8 cellular contexts compared by ENCODE assay signal in the genomic region with DNA sequence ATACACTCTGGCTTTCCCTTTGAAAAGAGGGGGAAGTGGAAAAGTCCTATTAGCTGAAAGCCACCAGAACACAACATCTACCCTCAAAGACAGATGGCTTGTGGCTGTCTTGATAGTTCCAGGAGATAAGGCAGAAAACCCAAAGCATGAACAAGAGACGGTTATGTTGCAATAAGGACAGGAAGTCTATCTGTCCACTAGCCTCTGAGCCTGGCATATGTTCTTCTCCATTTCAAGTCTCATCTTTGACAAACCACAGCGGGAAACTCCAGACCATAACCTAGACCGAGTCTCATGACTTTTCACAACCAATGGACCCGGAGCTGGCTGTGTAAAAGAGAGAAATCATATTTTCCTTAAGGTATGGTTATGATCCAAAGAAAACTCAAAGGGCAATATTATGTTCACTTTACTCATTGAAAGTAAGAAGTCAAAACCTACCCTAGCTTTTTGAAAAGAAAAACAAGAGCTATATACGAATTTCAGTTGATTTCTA. TPM values are rescaled to one million over a fixed set of nuclear protein-coding genes. Genes with fewer than 3 reads are reported as not detected.
DNase-seq lines count a peak whose midpoint lies in the region; ATAC-seq and TF ChIP-seq lines count a peak whose summit lies in the region.

No MANE protein-coding gene starts in this region.

- peak in 1 of 4 donors; percentile 25 for TF ChIP-seq EP300 in sigmoid colon (IDR thresholded peaks at IDR 0.05)

- intact Hi-C loops in dendritic cell treated with granulocyte-macrophage colony-stimulating factor and Interleukin-4, amounts not matched to agents 40 ng/mL and 50 ng/mL, for 4 days (cut with micrococcal nuclease): loop anchor here (2.0 kb wide), 1 partner anchor 69 kb away; no protein-coding TSS in a partner anchor
- intact Hi-C loops in sigmoid colon (cut with DNase I): loop anchor here (2.0 to 10.0 kb wide), 6 partner anchors 33 to 1377 kb away; a partner anchor contains a TSS

- H3K4me1 Mint-ChIP-seq in CD4-positive, CD25-positive, alpha-beta regulatory T cell: peaks cover 33 to 70% (median 59%) of the 10 kb centered on the region in 4 donors
- peaks cover 74% of the 10 kb centered on the region for H3K4me1 Mint-ChIP-seq in dendritic cell treated with granulocyte-macrophage colony-stimulating factor and Interleukin-4, amounts not matched to agents 40 ng/mL and 50 ng/mL, for 4 days (ENCODE audit: low read depth)
- H3K4me1 Mint-ChIP-seq in WTC11: peaks cover 12% of the 10 kb centered on the region

- no peaks in the 10 kb centered on the region for H3K27me3 ChIP-seq in CD4-positive, CD25-positive, alpha-beta regulatory T cell (ENCODE audit: control insufficient read depth, insufficient read depth, low read length)
- H3K27me3 ChIP-seq in sigmoid colon: no peaks in the 10 kb centered on the region

- POLR2A ChIA-PET in WTC11 (lab: Charles Lee): interaction anchor here (0.6 kb wide), 1 partner anchor 288 kb away, joined by 3 read pairs; no protein-coding TSS in a partner anchor

- peaks cover 33% of the 10 kb centered on the region for H3K36me3 ChIP-seq in CD4-positive, CD25-positive, alpha-beta regulatory T cell (ENCODE audit: control insufficient read depth, insufficient read depth, low read length)
- H3K36me3 ChIP-seq in sigmoid colon: peaks cover 0 to 9% (median 4%) of the 10 kb centered on the region in 4 donors

- H3K27me3 Mint-ChIP-seq in CD4-positive, CD25-positive, alpha-beta regulatory T cell: no peaks in the 10 kb centered on the region
- H3K27me3 Mint-ChIP-seq in dendritic cell treated with granulocyte-macrophage colony-stimulating factor and Interleukin-4, amounts not matched to agents 40 ng/mL and 50 ng/mL, for 4 days: no peaks in the 10 kb centered on the region
- peaks cover 6% of the 10 kb centered on the region for H3K27me3 Mint-ChIP-seq in WTC11 (ENCODE audit: low read depth)

- H3K27ac Mint-ChIP-seq in CD4-positive, CD25-positive, alpha-beta regulatory T cell: peak overlapping the region; percentile 95
- peak overlapping the region; percentile 80 for H3K27ac Mint-ChIP-seq in dendritic cell treated with granulocyte-macrophage colony-stimulating factor and Interleukin-4, amounts not matched to agents 40 ng/mL and 50 ng/mL, for 4 days
- no peak overlapping the region for H3K27ac Mint-ChIP-seq in WTC11

- TF ChIP-seq CTCF in sigmoid colon (IDR thresholded peaks at IDR 0.05): no peak
- TF ChIP-seq CTCF in WTC11 (IDR thresholded peaks at IDR 0.05): no peak

- peak in 1 of 2 donors; percentile 2 for ATAC-seq in CD4-positive, CD25-positive, alpha-beta regulatory T cell (ENCODE audit: low read depth in 2 of 2)
- ATAC-seq in GM19023 (IDR thresholded peaks at IDR 0.05; ENCODE audit: unreplicated experiment) (peak; percentile 48), HG03108 (IDR thresholded peaks at IDR 0.05; ENCODE audit: unreplicated experiment) (peak; percentile 56), WTC11 (no peak)

- peaks cover 74% of the 10 kb centered on the region for H3K4me1 ChIP-seq in CD4-positive, CD25-positive, alpha-beta regulatory T cell (ENCODE audit: control insufficient read depth, insufficient read depth, low read length, poor library complexity, severe bottlenecking)
- H3K4me1 ChIP-seq in sigmoid colon: peaks cover 0 to 99% (median 88%) of the 10 kb centered on the region in 4 donors

- WGBS in sigmoid colon, 2 donors: 47 to 59% methylated on average over 5 of the region's 5 CpGs

- no peaks in the 10 kb centered on the region for H3K9me3 Mint-ChIP-seq in CD4-positive, CD25-positive, alpha-beta regulatory T cell
- H3K9me3 Mint-ChIP-seq in dendritic cell treated with granulocyte-macrophage colony-stimulating factor and Interleukin-4, amounts not matched to agents 40 ng/mL and 50 ng/mL, for 4 days: no peaks in the 10 kb centered on the region
- H3K9me3 Mint-ChIP-seq in WTC11: no peaks in the 10 kb centered on the region

- peaks cover 19% of the 10 kb centered on the region for H3K36me3 Mint-ChIP-seq in CD4-positive, CD25-positive, alpha-beta regulatory T cell
- H3K36me3 Mint-ChIP-seq in dendritic cell treated with granulocyte-macrophage colony-stimulating factor and Interleukin-4, amounts not matched to agents 40 ng/mL and 50 ng/mL, for 4 days (ENCODE audit: low read depth): peaks cover 9% of the 10 kb centered on the region
- no peaks in the 10 kb centered on the region for H3K36me3 Mint-ChIP-seq in WTC11

- peak overlapping the region; percentile 29 to 83 (median 75) for H3K4me3 Mint-ChIP-seq in CD4-positive, CD25-positive, alpha-beta regulatory T cell
- no peak overlapping the region for H3K4me3 Mint-ChIP-seq in dendritic cell treated with granulocyte-macrophage colony-stimulating factor and Interleukin-4, amounts not matched to agents 40 ng/mL and 50 ng/mL, for 4 days
- no peak overlapping the region for H3K4me3 Mint-ChIP-seq in WTC11

- no peak for TF ChIP-seq POLR2A in sigmoid colon (IDR thresholded peaks at IDR 0.05)

- peak; percentile 44 to 69 (median 64) for DNase-seq in CD4-positive, CD25-positive, alpha-beta regulatory T cell
- DNase-seq in SKM-1 treated with dmso at 0.1 percent for 144 hours (lab: John Stamatoyannopoulos, UW; ENCODE audit: unreplicated experiment) (peak; percentile 100), sigmoid colon (no peak), NCI-H1048 (lab: John Stamatoyannopoulos, UW) (no peak), WTC11 (ENCODE audit: low spot score) (no peak)

- H3K4me3 ChIP-seq in CD4-positive, CD25-positive, alpha-beta regulatory T cell (ENCODE audit: low read depth, low read length): peak overlapping the region; percentile 67
- no peak overlapping the region for H3K4me3 ChIP-seq in sigmoid colon

- H3K27ac ChIP-seq in CD4-positive, CD25-positive, alpha-beta regulatory T cell (ENCODE audit: insufficient read depth, low read length, poor library complexity, severe bottlenecking): peak overlapping the region; percentile 95
- peak overlapping the region; percentile 74 to 89 (median 81) for H3K27ac ChIP-seq in sigmoid colon

- CTCF ChIA-PET in WTC11 (lab: Charles Lee): interaction anchor here (1.0 kb wide), 1 partner anchor 22 kb away, joined by 4 read pairs; no protein-coding TSS in a partner anchor

- no peaks in the 10 kb centered on the region for H3K9me3 ChIP-seq in CD4-positive, CD25-positive, alpha-beta regulatory T cell (ENCODE audit: control insufficient read depth in 2 of 2, low read length in 2 of 2)
- H3K9me3 ChIP-seq in sigmoid colon: no peaks in the 10 kb centered on the region

TF ChIP-seq in WTC11, 78 proteins besides CTCF, POLR2A, EP300 and RAD21 (continues in another document):
- TF ChIP-seq ZNF121 (CRISPR knock-in tag; IDR thresholded peaks at IDR 0.05): no peak
- TF ChIP-seq, protein P1, sequence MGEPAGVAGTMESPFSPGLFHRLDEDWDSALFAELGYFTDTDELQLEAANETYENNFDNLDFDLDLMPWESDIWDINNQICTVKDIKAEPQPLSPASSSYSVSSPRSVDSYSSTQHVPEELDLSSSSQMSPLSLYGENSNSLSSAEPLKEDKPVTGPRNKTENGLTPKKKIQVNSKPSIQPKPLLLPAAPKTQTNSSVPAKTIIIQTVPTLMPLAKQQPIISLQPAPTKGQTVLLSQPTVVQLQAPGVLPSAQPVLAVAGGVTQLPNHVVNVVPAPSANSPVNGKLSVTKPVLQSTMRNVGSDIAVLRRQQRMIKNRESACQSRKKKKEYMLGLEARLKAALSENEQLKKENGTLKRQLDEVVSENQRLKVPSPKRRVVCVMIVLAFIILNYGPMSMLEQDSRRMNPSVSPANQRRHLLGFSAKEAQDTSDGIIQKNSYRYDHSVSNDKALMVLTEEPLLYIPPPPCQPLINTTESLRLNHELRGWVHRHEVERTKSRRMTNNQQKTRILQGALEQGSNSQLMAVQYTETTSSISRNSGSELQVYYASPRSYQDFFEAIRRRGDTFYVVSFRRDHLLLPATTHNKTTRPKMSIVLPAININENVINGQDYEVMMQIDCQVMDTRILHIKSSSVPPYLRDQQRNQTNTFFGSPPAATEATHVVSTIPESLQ (CRISPR knock-in tag; IDR thresholded peaks at IDR 0.05): no peak
- no peak for TF ChIP-seq MXD4 (CRISPR knock-in tag; IDR thresholded peaks at IDR 0.05; ENCODE audit: borderline replicate concordance)
- TF ChIP-seq CBFB (CRISPR knock-in tag; IDR thresholded peaks at IDR 0.05; ENCODE audit: low read depth): no peak
- TF ChIP-seq EMX1 (CRISPR knock-in tag; IDR thresholded peaks at IDR 0.05): no peak
- TF ChIP-seq ZBTB21 (CRISPR knock-in tag; IDR thresholded peaks at IDR 0.05; ENCODE audit: borderline replicate concordance): no peak
- TF ChIP-seq, protein P2, sequence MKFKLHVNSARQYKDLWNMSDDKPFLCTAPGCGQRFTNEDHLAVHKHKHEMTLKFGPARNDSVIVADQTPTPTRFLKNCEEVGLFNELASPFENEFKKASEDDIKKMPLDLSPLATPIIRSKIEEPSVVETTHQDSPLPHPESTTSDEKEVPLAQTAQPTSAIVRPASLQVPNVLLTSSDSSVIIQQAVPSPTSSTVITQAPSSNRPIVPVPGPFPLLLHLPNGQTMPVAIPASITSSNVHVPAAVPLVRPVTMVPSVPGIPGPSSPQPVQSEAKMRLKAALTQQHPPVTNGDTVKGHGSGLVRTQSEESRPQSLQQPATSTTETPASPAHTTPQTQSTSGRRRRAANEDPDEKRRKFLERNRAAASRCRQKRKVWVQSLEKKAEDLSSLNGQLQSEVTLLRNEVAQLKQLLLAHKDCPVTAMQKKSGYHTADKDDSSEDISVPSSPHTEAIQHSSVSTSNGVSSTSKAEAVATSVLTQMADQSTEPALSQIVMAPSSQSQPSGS (CRISPR knock-in tag; IDR thresholded peaks at IDR 0.05; ENCODE audit: borderline replicate concordance, low read depth): no peak
- TF ChIP-seq, protein P3, sequence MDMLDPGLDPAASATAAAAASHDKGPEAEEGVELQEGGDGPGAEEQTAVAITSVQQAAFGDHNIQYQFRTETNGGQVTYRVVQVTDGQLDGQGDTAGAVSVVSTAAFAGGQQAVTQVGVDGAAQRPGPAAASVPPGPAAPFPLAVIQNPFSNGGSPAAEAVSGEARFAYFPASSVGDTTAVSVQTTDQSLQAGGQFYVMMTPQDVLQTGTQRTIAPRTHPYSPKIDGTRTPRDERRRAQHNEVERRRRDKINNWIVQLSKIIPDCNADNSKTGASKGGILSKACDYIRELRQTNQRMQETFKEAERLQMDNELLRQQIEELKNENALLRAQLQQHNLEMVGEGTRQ (CRISPR knock-in tag; IDR thresholded peaks at IDR 0.05): no peak
- TF ChIP-seq GRHL2 (CRISPR knock-in tag; IDR thresholded peaks at IDR 0.05; ENCODE audit: insufficient replicate concordance, severe bottlenecking): no peak
- TF ChIP-seq NFYB (CRISPR knock-in tag; conservative IDR thresholded peaks at IDR 0.05; ENCODE audit: low read depth): no peak
- TF ChIP-seq RELA (CRISPR knock-in tag; IDR thresholded peaks at IDR 0.05; ENCODE audit: borderline replicate concordance): no peak

RNA-seq across cellular contexts. Expression of a gene that starts 33.8 kb away (rescaled TPM):
- 251 TPM for total RNA-seq in CD4-positive, CD25-positive, alpha-beta regulatory T cell
- 10 to 100 TPM; 30.7 to 42.4 (median 36.1) TPM for polyA plus RNA-seq in CD4-positive, CD25-positive, alpha-beta regulatory T cell
- total RNA-seq in sigmoid colon: 10 to 100 TPM; 11.4 to 19.9 (median 15.7) TPM
- 1 to 10 TPM; 2.5 to 4.1 (median 3.6) TPM for polyA plus RNA-seq in sigmoid colon
- 1.6 to 2.2 TPM (median 2.0 TPM) in 3 replicates for total RNA-seq in WTC11 (2021)

Comparison
In these comparisons a context has a peak if more than half of its experiments do, and no peak if none do; other contexts are left out.
1. DNase-seq: peak in CD4-positive, CD25-positive, alpha-beta regulatory T cell (3 of 3) and SKM-1 treated with dmso at 0.1 percent for 144 hours (single experiment); none in sigmoid colon (single experiment), NCI-H1048 (single experiment) and WTC11 (single experiment).
2. H3K4me3 Mint-ChIP-seq: peak in CD4-positive, CD25-positive, alpha-beta regulatory T cell (4 of 4); none in dendritic cell treated with granulocyte-macrophage colony-stimulating factor and Interleukin-4, amounts not matched to agents 40 ng/mL and 50 ng/mL, for 4 days (single experiment) and WTC11 (single experiment).
3. RNA of a gene that starts 33.8 kb away (total RNA-seq): 251 TPM in CD4-positive, CD25-positive, alpha-beta regulatory T cell (single experiment); 11.4 to 19.9 TPM in sigmoid colon and 1.6 to 2.2 TPM in WTC11; every median in the first group is over 10 times any median in the second.